9 cellular contexts compared by ENCODE assay signal in the genomic region with DNA sequence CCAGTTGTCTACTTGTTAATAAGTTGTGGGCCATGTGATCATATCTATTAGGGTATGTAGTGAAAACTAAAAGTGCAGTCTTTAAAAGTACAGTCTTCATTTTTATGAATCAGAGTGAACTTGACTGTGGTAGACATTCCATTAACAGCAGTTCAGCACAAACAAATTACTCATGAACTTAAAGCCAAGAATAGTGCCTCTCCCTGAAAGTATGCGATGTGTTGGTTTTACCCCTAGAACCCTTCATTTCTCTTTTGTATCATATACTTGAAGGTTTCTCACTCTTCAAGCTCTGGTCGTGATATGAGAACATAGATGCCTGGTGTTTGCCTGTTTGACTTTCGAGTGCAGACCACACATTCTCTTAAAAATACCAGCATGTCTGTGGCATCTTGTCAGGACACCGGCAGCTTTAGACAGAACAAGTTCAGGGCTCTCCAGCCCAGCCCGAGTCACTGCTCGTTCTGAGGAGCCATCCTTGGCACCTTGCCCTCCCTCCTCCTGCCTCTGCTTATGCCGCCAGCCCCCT.
A peak's percentile ranks its signal among the peaks of the same experiment; 100 is the strongest.
DNase-seq lines count a peak whose midpoint lies in the region; ATAC-seq and TF ChIP-seq lines count a peak whose summit lies in the region.
"Had no signal": no experiment of that assay in that cellular context is flagged by ENCODE, and none has a peak within 500 bp of the region (broad histone marks: within the 10 kb centered on the region; RNA-seq: fewer than 3 reads in every experiment).

No MANE protein-coding gene starts in this region.

- peak; percentile 51 for DNase-seq in GM04503 (ENCODE audit: low read depth)
- DNase-seq in kidney glomerular epithelial cell (lab: John Stamatoyannopoulos, UW): peak; percentile 72
- DNase-seq in LoVo (ENCODE audit: low spot score): no peak
- no peak for DNase-seq in activated naive CD4-positive, alpha-beta T cell treated with anti-CD3 and anti-CD28 coated beads for 36 hours
- DNase-seq in NCI-H2029 (lab: John Stamatoyannopoulos, UW): no peak
- DNase-seq: lower lobe of right lung had no signal

- peaks cover 2% of the 10 kb centered on the region for H3K4me1 Mint-ChIP-seq in activated naive CD4-positive, alpha-beta T cell treated with anti-CD3 and anti-CD28 coated beads for 36 hours (ENCODE audit: low read depth)

- no peak overlapping the region for H3K4me3 Mint-ChIP-seq in activated naive CD4-positive, alpha-beta T cell treated with anti-CD3 and anti-CD28 coated beads for 36 hours

- no peak overlapping the region for H3K27ac Mint-ChIP-seq in activated naive CD4-positive, alpha-beta T cell treated with anti-CD3 and anti-CD28 coated beads for 36 hours

- CTCF ChIA-PET in activated naive CD4-positive, alpha-beta T cell treated with anti-CD3 and anti-CD28 coated beads for 36 hours (lab: Charles Lee): interaction anchor here (0.7 to 1.1 kb wide), 2 partner anchors 34 to 220 kb away, joined by 3 to 4 read pairs; no protein-coding TSS in a partner anchor

- no peaks in the 10 kb centered on the region for H3K9me3 Mint-ChIP-seq in activated naive CD4-positive, alpha-beta T cell treated with anti-CD3 and anti-CD28 coated beads for 36 hours

- intact Hi-C loops in activated naive CD4-positive, alpha-beta T cell treated with anti-CD3 and anti-CD28 coated beads for 36 hours (cut with micrococcal nuclease): no loop called here

- ATAC-seq in GM21619 (IDR thresholded peaks at IDR 0.05; ENCODE audit: unreplicated experiment): peak; percentile 52
- peak; percentile 88 for ATAC-seq in SK-N-SH treated with all-trans-retinoic acid at 6 μM for 48 hours
- no peak for ATAC-seq in HG03139 (IDR thresholded peaks at IDR 0.05; ENCODE audit: unreplicated experiment)

- no peaks in the 10 kb centered on the region for H3K27me3 Mint-ChIP-seq in activated naive CD4-positive, alpha-beta T cell treated with anti-CD3 and anti-CD28 coated beads for 36 hours (ENCODE audit: low read depth)

- peaks cover 2% of the 10 kb centered on the region for H3K36me3 Mint-ChIP-seq in activated naive CD4-positive, alpha-beta T cell treated with anti-CD3 and anti-CD28 coated beads for 36 hours (ENCODE audit: low read depth)

TF ChIP-seq in SK-N-SH treated with all-trans-retinoic acid at 6 μM for 48 hours, 23 proteins besides CTCF, POLR2A, EP300 and RAD21:
- TF ChIP-seq, protein P1, sequence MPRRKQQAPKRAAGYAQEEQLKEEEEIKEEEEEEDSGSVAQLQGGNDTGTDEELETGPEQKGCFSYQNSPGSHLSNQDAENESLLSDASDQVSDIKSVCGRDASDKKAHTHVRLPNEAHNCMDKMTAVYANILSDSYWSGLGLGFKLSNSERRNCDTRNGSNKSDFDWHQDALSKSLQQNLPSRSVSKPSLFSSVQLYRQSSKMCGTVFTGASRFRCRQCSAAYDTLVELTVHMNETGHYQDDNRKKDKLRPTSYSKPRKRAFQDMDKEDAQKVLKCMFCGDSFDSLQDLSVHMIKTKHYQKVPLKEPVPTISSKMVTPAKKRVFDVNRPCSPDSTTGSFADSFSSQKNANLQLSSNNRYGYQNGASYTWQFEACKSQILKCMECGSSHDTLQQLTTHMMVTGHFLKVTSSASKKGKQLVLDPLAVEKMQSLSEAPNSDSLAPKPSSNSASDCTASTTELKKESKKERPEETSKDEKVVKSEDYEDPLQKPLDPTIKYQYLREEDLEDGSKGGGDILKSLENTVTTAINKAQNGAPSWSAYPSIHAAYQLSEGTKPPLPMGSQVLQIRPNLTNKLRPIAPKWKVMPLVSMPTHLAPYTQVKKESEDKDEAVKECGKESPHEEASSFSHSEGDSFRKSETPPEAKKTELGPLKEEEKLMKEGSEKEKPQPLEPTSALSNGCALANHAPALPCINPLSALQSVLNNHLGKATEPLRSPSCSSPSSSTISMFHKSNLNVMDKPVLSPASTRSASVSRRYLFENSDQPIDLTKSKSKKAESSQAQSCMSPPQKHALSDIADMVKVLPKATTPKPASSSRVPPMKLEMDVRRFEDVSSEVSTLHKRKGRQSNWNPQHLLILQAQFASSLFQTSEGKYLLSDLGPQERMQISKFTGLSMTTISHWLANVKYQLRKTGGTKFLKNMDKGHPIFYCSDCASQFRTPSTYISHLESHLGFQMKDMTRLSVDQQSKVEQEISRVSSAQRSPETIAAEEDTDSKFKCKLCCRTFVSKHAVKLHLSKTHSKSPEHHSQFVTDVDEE (CRISPR knock-in tag; IDR thresholded peaks at IDR 0.05): no peak
- TF ChIP-seq ZNF565 (CRISPR knock-in tag; conservative IDR thresholded peaks at IDR 0.05; ENCODE audit: low read depth) (no peak), ARNTL (CRISPR knock-in tag; IDR thresholded peaks at IDR 0.05; ENCODE audit: borderline replicate concordance, low read depth) (no peak), ZFP3 (CRISPR knock-in tag; IDR thresholded peaks at IDR 0.05) (no peak), GLIS3 (CRISPR knock-in tag; IDR thresholded peaks at IDR 0.05) (no peak), TCF4 (CRISPR knock-in tag; IDR thresholded peaks at IDR 0.05; ENCODE audit: borderline replicate concordance) (no peak), TOX (CRISPR knock-in tag; IDR thresholded peaks at IDR 0.05; ENCODE audit: borderline replicate concordance) (no peak), SNAI2 (CRISPR knock-in tag; IDR thresholded peaks at IDR 0.05) (no peak), RARB (CRISPR knock-in tag; IDR thresholded peaks at IDR 0.05) (no peak), ZC3H10 (CRISPR knock-in tag; IDR thresholded peaks at IDR 0.05) (no peak), ZFP30 (CRISPR knock-in tag; IDR thresholded peaks at IDR 0.05) (no peak), OSR1 (CRISPR knock-in tag; IDR thresholded peaks at IDR 0.05) (no peak), ZNF70 (CRISPR knock-in tag; IDR thresholded peaks at IDR 0.05) (no peak), PPARA (CRISPR knock-in tag; IDR thresholded peaks at IDR 0.05; ENCODE audit: borderline replicate concordance) (no peak)
- TF ChIP-seq, protein P2, sequence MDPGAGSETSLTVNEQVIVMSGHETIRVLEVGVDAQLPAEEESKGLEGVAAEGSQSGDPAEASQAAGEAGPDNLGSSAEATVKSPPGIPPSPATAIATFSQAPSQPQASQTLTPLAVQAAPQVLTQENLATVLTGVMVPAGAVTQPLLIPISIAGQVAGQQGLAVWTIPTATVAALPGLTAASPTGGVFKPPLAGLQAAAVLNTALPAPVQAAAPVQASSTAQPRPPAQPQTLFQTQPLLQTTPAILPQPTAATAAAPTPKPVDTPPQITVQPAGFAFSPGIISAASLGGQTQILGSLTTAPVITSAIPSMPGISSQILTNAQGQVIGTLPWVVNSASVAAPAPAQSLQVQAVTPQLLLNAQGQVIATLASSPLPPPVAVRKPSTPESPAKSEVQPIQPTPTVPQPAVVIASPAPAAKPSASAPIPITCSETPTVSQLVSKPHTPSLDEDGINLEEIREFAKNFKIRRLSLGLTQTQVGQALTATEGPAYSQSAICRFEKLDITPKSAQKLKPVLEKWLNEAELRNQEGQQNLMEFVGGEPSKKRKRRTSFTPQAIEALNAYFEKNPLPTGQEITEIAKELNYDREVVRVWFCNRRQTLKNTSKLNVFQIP (CRISPR knock-in tag; IDR thresholded peaks at IDR 0.05; ENCODE audit: borderline replicate concordance, low read depth): no peak
- TF ChIP-seq, protein P3, sequence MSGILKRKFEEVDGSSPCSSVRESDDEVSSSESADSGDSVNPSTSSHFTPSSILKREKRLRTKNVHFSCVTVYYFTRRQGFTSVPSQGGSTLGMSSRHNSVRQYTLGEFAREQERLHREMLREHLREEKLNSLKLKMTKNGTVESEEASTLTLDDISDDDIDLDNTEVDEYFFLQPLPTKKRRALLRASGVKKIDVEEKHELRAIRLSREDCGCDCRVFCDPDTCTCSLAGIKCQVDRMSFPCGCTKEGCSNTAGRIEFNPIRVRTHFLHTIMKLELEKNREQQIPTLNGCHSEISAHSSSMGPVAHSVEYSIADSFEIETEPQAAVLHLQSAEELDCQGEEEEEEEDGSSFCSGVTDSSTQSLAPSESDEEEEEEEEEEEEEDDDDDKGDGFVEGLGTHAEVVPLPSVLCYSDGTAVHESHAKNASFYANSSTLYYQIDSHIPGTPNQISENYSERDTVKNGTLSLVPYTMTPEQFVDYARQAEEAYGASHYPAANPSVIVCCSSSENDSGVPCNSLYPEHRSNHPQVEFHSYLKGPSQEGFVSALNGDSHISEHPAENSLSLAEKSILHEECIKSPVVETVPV (CRISPR knock-in tag; IDR thresholded peaks at IDR 0.05): no peak
- TF ChIP-seq, protein P4, sequence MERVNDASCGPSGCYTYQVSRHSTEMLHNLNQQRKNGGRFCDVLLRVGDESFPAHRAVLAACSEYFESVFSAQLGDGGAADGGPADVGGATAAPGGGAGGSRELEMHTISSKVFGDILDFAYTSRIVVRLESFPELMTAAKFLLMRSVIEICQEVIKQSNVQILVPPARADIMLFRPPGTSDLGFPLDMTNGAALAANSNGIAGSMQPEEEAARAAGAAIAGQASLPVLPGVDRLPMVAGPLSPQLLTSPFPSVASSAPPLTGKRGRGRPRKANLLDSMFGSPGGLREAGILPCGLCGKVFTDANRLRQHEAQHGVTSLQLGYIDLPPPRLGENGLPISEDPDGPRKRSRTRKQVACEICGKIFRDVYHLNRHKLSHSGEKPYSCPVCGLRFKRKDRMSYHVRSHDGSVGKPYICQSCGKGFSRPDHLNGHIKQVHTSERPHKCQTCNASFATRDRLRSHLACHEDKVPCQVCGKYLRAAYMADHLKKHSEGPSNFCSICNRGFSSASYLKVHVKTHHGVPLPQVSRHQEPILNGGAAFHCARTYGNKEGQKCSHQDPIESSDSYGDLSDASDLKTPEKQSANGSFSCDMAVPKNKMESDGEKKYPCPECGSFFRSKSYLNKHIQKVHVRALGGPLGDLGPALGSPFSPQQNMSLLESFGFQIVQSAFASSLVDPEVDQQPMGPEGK (CRISPR knock-in tag; IDR thresholded peaks at IDR 0.05; ENCODE audit: borderline replicate concordance): no peak
- TF ChIP-seq, protein P5, sequence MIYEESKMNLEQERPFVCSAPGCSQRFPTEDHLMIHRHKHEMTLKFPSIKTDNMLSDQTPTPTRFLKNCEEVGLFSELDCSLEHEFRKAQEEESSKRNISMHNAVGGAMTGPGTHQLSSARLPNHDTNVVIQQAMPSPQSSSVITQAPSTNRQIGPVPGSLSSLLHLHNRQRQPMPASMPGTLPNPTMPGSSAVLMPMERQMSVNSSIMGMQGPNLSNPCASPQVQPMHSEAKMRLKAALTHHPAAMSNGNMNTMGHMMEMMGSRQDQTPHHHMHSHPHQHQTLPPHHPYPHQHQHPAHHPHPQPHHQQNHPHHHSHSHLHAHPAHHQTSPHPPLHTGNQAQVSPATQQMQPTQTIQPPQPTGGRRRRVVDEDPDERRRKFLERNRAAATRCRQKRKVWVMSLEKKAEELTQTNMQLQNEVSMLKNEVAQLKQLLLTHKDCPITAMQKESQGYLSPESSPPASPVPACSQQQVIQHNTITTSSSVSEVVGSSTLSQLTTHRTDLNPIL (CRISPR knock-in tag; IDR thresholded peaks at IDR 0.05; ENCODE audit: low read depth): no peak
TF ChIP-seq in SK-N-SH treated with all-trans-retinoic acid at 6 μM for 48 hours: peak in this region for 0.

Comparison
In these comparisons a context has a peak if more than half of its experiments do, and no peak if none do; other contexts are left out.
1. DNase-seq: peak in GM04503 (single experiment) and kidney glomerular epithelial cell (single experiment); none in LoVo (single experiment), activated naive CD4-positive, alpha-beta T cell treated with anti-CD3 and anti-CD28 coated beads for 36 hours (single experiment) and NCI-H2029 (single experiment).